In the genomic region with DNA sequence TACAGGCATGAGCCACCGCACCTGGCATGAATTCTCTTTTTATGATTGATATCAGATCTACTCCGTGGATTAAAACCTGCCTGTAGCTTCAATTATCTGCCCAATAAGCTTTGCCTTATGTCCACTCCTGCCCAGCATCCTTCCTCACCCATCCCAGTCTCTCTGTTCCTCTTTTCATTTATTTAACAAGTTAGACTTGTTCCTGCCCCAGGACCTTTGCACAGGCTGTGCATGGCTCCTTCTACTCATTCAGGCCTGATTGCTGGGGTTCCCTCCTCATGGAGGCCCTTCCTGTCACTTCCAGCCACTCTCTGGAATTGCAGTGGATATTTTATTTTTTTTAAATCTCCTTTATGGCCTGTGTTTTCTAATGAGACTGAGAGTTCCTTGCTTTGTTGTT, we compare ENCODE assay signal across 21 cellular contexts. TPM values are rescaled to one million over a fixed set of nuclear protein-coding genes. Genes with fewer than 3 reads are reported as not detected.
DNase-seq lines count a peak whose midpoint lies in the region; ATAC-seq, FAIRE-seq and TF ChIP-seq lines count a peak whose summit lies in the region.
"Had no signal": no experiment of that assay in that cellular context is flagged by ENCODE, and none has a peak within 500 bp of the region (broad histone marks: within the 10 kb centered on the region; RNA-seq: fewer than 3 reads in every experiment).

No MANE protein-coding gene starts in this region.

- no peak for ATAC-seq in activated T-cell treated with anti-CD3 and anti-CD28 coated beads, Interleukin-2, amount 50 U/mL, for 72 hours (replicated peaks in 1 of 2)
- no peak for ATAC-seq in A549
- ATAC-seq in HG02763 (IDR thresholded peaks at IDR 0.05; ENCODE audit: unreplicated experiment), result no peak

- H3K36me3 ChIP-seq in HEK293 (ENCODE audit: control insufficient read depth in 2 of 2, insufficient read depth in 1 of 2, low read length in 2 of 2), result peaks cover 10 to 93% of the 10 kb centered on the region in 2 experiments; a peak in 2 of 3 replicates

- POLR2A ChIA-PET in A549 (lab: Yijun Ruan, JAX) (no interaction called here), HEK293 (lab: Yijun Ruan, JAX) (no interaction called here)

- TF ChIP-seq CTCF in A549 (IDR thresholded peaks at IDR 0.05) (no peak), HEK293 (tag by site-specific recombination; IDR thresholded peaks at IDR 0.05) (no peak), glutamatergic neuron (IDR thresholded peaks at IDR 0.05; ENCODE audit: partially characterized antibody, unreplicated experiment) (no peak)

- TF ChIP-seq POLR2A in A549 (IDR thresholded peaks at IDR 0.05; ENCODE audit: low read length), result no peak

- H3K27ac ChIP-seq in A549 (no peak overlapping the region), HEK293 (ENCODE audit: extremely low read depth, low read depth, low read length) (no peak overlapping the region)
- H3K27ac ChIP-seq: HL-60 had no signal

- CTCF ChIA-PET in A549 (lab: Yijun Ruan, JAX), result interaction anchor here (1.1 kb wide), 1 partner anchor 52 kb away, joined by 4 read pairs; no protein-coding TSS in a partner anchor
- CTCF ChIA-PET in HEK293 (lab: Yijun Ruan, JAX), result interaction anchor here (0.6 kb wide), 1 partner anchor 15 kb away, joined by 3 read pairs; no protein-coding TSS in a partner anchor

- no peaks in the 10 kb centered on the region for H3K9me3 Mint-ChIP-seq in activated T-cell treated with anti-CD3 and anti-CD28 coated beads, Interleukin-2, amount 50 U/mL, for 72 hours
- peaks cover 11% of the 10 kb centered on the region for H3K9me3 Mint-ChIP-seq in glutamatergic neuron (ENCODE audit: unreplicated experiment)
- H3K9me3 Mint-ChIP-seq: CD4-positive, CD25-positive, alpha-beta regulatory T cell; CD8-positive, alpha-beta memory T cell had no signal

- FAIRE-seq in A549 (lab: Jason Lieb, UNC), result no peak
- FAIRE-seq: GM12891, GM19239 had no signal

- H3K9me3 ChIP-seq in A549, result no peaks in the 10 kb centered on the region
- H3K9me3 ChIP-seq in HEK293 (ENCODE audit: control insufficient read depth, insufficient read depth, low read depth, low read length), result no peaks in the 10 kb centered on the region
- H3K9me3 ChIP-seq: BE2C, HAP-1 had no signal

- WGBS in A549 (ENCODE audit: missing lambda C conversion rate), result 81% methylated on average over 2 of the region's 2 CpGs

- H3K4me1 Mint-ChIP-seq in activated T-cell treated with anti-CD3 and anti-CD28 coated beads, Interleukin-2, amount 50 U/mL, for 72 hours (ENCODE audit: low read depth), result peaks cover 10% of the 10 kb centered on the region
- H3K4me1 Mint-ChIP-seq in glutamatergic neuron (ENCODE audit: low read depth, unreplicated experiment), result peaks cover 3% of the 10 kb centered on the region

- H3K4me1 ChIP-seq in A549, result no peaks in the 10 kb centered on the region
- no peaks in the 10 kb centered on the region for H3K4me1 ChIP-seq in HEK293 (ENCODE audit: control insufficient read depth, insufficient read depth, low read length)
- H3K4me1 ChIP-seq: BE2C, HAP-1 had no signal

- H3K36me3 Mint-ChIP-seq in activated T-cell treated with anti-CD3 and anti-CD28 coated beads, Interleukin-2, amount 50 U/mL, for 72 hours (ENCODE audit: insufficient read depth in 2 of 2), result peaks cover 2 to 18% of the 10 kb centered on the region in 2 donors
- H3K36me3 Mint-ChIP-seq in glutamatergic neuron (ENCODE audit: unreplicated experiment), result no peaks in the 10 kb centered on the region

- TF ChIP-seq EP300 in A549 (IDR thresholded peaks at IDR 0.05), result no peak

- TF ChIP-seq RAD21 in A549 (conservative IDR thresholded peaks at IDR 0.05 in 1 of 2, IDR thresholded peaks at IDR 0.05 in 1 of 2), result no peak

- DNase-seq in activated T-cell treated with anti-CD3 and anti-CD28 coated beads, Interleukin-2, amount 50 U/mL, for 72 hours, result no peak
- DNase-seq in activated T-cell treated with anti-CD3 and anti-CD28 coated beads for 4 hours, result no peak
- no peak for DNase-seq in A549 (ENCODE audit: low read depth in 1 of 2, low spot score in 1 of 2)
- no peak for DNase-seq in glutamatergic neuron
- DNase-seq: ACHN; BE2C; C1 segment of cervical spinal cord; CD4-positive, CD25-positive, alpha-beta regulatory T cell; CD8-positive, alpha-beta memory T cell; COR-L47; DMS 273 treated with DMSO at 0.1 percent for 48 hours; DMS53; DND-41; EL; IMR-90 had no signal

- H3K4me3 Mint-ChIP-seq in activated T-cell treated with anti-CD3 and anti-CD28 coated beads, Interleukin-2, amount 50 U/mL, for 72 hours, result no peak overlapping the region
- H3K4me3 Mint-ChIP-seq in glutamatergic neuron (ENCODE audit: unreplicated experiment), result no peak overlapping the region
- H3K4me3 Mint-ChIP-seq: CD4-positive, CD25-positive, alpha-beta regulatory T cell; CD8-positive, alpha-beta memory T cell had no signal

- H3K4me3 ChIP-seq in A549 (no peak overlapping the region), HEK293 (ENCODE audit: low read depth, low read length) (no peak overlapping the region)
- H3K4me3 ChIP-seq: HAP-1 had no signal

- H3K4me2 ChIP-seq in A549, result no peak overlapping the region

- no peaks in the 10 kb centered on the region for H3K27me3 Mint-ChIP-seq in activated T-cell treated with anti-CD3 and anti-CD28 coated beads, Interleukin-2, amount 50 U/mL, for 72 hours (ENCODE audit: low read depth)
- H3K27me3 Mint-ChIP-seq in glutamatergic neuron (ENCODE audit: unreplicated experiment), result peaks cover 11% of the 10 kb centered on the region
- H3K27me3 Mint-ChIP-seq: CD4-positive, CD25-positive, alpha-beta regulatory T cell; CD8-positive, alpha-beta memory T cell had no signal

- peak overlapping the region; percentile 18 for H3K27ac Mint-ChIP-seq in activated T-cell treated with anti-CD3 and anti-CD28 coated beads, Interleukin-2, amount 50 U/mL, for 72 hours
- H3K27ac Mint-ChIP-seq in glutamatergic neuron (ENCODE audit: unreplicated experiment), result peak overlapping the region; percentile 10

TF ChIP-seq in A549, 52 proteins besides CTCF, POLR2A, EP300 and RAD21:
- TF ChIP-seq USF2 (IDR thresholded peaks at IDR 0.05) (no peak), KDM1A (IDR thresholded peaks at IDR 0.05; ENCODE audit: low read depth) (0 out of 2 replicates have a peak, but pooled peaks have one; percentile 17), KDM5A (IDR thresholded peaks at IDR 0.05) (no peak)

TF ChIP-seq in HEK293, 187 proteins besides CTCF, POLR2A, EP300 and RAD21:
- peak; percentile 99 for TF ChIP-seq ZNF623 (tag by site-specific recombination; IDR thresholded peaks at IDR 0.05)
- no peak for TF ChIP-seq ZNF768 (tag by site-specific recombination; IDR thresholded peaks at IDR 0.05)
- TF ChIP-seq ZSCAN30 (tag by site-specific recombination; IDR thresholded peaks at IDR 0.05), result no peak

RNA-seq across cellular contexts. Expression of gene SMARCA4, which starts 27.6 kb away (rescaled TPM):
- total RNA-seq in activated T-cell treated with anti-CD3 and anti-CD28 coated beads, Interleukin-2, amount 50 U/mL, for 72 hours, result 10 to 100 TPM; 80.5 to 83.2 TPM
- polyA plus RNA-seq in A549 (2011; rRNA removed) (8.1 and 10.8 TPM in 2 replicates), A549 (2017; fragmentation: RNase III; extraction: RNeasy Plus Mini Kit Qiagen cat#74134 plus additional on column Dnase treatment) (11.9 to 14.1 TPM (median 13.1 TPM) in 3 replicates)
- polyA plus RNA-seq in A549 (2012; cell fraction: cytosol; rRNA removed), result 16.3 and 18.3 TPM in 2 replicates
- polyA plus RNA-seq in A549 (2012; cell fraction: nucleus; rRNA removed), result 54.9 and 62.3 TPM in 2 replicates
- 16.9 and 23.2 TPM in 2 replicates for polyA minus RNA-seq in A549 (2011; rRNA and poly(A)+ RNA removed)
- 513 TPM for total RNA-seq in glutamatergic neuron (ENCODE audit: unreplicated experiment)

RNA-seq across cellular contexts. Expression of gene TIMM29, which starts 59.8 kb away (rescaled TPM):
- 10 to 100 TPM; 20.3 to 20.9 TPM for total RNA-seq in activated T-cell treated with anti-CD3 and anti-CD28 coated beads, Interleukin-2, amount 50 U/mL, for 72 hours
- polyA plus RNA-seq in A549 (2011; rRNA removed), result 7.8 and 9.1 TPM in 2 replicates
- polyA plus RNA-seq in A549 (2012; cell fraction: cytosol; rRNA removed), result 11.5 and 16.0 TPM in 2 replicates
- polyA plus RNA-seq in A549 (2012; cell fraction: nucleus; rRNA removed), result 10.6 and 14.3 TPM in 2 replicates
- polyA plus RNA-seq in A549 (2017; fragmentation: RNase III; extraction: RNeasy Plus Mini Kit Qiagen cat#74134 plus additional on column Dnase treatment), result 17.1 to 20.5 TPM (median 19.7 TPM) in 3 replicates
- polyA minus RNA-seq in A549 (2011; rRNA and poly(A)+ RNA removed), result 3.7 and 4.8 TPM in 2 replicates
- 31.8 TPM for total RNA-seq in glutamatergic neuron (ENCODE audit: unreplicated experiment)

RNA-seq across cellular contexts. Expression of gene YIPF2, which starts 59.9 kb away (rescaled TPM):
- 10 to 100 TPM; 47.0 to 47.9 TPM for total RNA-seq in activated T-cell treated with anti-CD3 and anti-CD28 coated beads, Interleukin-2, amount 50 U/mL, for 72 hours
- polyA plus RNA-seq in A549 (2011; rRNA removed) (13.1 and 15.6 TPM in 2 replicates), A549 (2017; fragmentation: RNase III; extraction: RNeasy Plus Mini Kit Qiagen cat#74134 plus additional on column Dnase treatment) (14.5 to 18.2 TPM (median 17.5 TPM) in 3 replicates)
- 22.3 and 31.1 TPM in 2 replicates for polyA plus RNA-seq in A549 (2012; cell fraction: cytosol; rRNA removed)
- 47.6 and 54.7 TPM in 2 replicates for polyA plus RNA-seq in A549 (2012; cell fraction: nucleus; rRNA removed)
- polyA minus RNA-seq in A549 (2011; rRNA and poly(A)+ RNA removed), result 12.0 and 13.9 TPM in 2 replicates
- 47.2 TPM for total RNA-seq in glutamatergic neuron (ENCODE audit: unreplicated experiment)
